ENCODE assay signal across 8 cellular contexts in the genomic region with DNA sequence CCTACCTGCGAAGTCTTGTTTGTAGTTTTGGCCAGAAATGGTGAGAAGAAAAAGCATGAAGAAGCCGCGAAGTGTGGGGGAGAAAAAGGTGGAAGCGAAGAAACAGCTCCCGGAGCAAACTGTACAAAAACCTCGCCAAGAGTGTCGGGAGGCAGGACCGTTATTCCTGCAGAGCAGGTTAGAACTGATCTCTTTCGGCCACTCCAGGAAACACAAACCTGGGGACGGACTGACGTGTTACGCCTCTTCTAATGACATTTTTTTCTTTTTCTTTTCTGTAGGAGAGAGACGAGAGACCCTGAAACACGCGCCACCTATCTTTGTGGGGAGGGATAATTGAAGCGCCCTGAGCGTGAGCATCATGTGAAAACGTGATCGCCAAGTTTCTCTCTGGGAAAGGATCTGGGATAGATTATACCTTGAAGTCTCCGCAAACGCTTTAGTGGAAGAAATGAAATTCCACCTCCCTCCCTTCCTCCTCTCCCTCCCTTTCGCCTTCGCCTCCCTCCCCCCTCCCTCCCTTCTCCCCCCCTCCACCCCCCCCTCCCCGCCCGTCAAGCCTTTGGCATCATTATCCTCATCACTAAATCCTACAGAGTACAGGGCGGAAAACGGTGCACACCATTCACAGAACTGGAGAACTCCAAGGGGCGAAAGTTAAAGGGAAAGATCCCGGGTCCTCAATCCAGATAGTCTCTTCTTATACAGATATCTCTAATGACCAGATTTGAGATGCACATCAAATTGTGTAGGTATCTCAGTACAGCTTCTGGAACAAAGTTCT. TPM values are rescaled to one million over a fixed set of nuclear protein-coding genes. Genes with fewer than 3 reads are reported as not detected.
A peak's percentile ranks its signal among the peaks of the same experiment; 100 is the strongest.
DNase-seq lines count a peak whose midpoint lies in the region; ATAC-seq, FAIRE-seq and TF ChIP-seq lines count a peak whose summit lies in the region.

Gene ZEB2 (minus strand): TSS at position 186 of the 784 bp plus-strand sequence. CDS start 2,769 bp downstream, outside the sequence.

- H2BK15ac ChIP-seq in mesendoderm (replicated peaks; ENCODE audit: low read depth), result peak within 1 kb of the TSS; percentile 80

- H3K9me3 ChIP-seq in HUES6 (ENCODE audit: control insufficient read depth, insufficient read depth, low read depth, low read length) (no peaks in the 10 kb centered on the region), SU-DHL-6 (ENCODE audit: insufficient read depth, low read length) (no peaks in the 10 kb centered on the region), thoracic aorta (no peaks in the 10 kb centered on the region)

- peak within 1 kb of the TSS; percentile 70 for H3K18ac ChIP-seq in mesendoderm (ENCODE audit: low read length)

- H2AK5ac ChIP-seq in mesendoderm (ENCODE audit: low read length), result no peak within 1 kb of the TSS

- peaks cover 30% of the 10 kb centered on the region for H3K4me1 ChIP-seq in HUES6 (ENCODE audit: control insufficient read depth, insufficient read depth, low read length)
- H3K4me1 ChIP-seq in mesendoderm (ENCODE audit: control insufficient read depth, low read depth, low read length), result peaks cover 3% of the 10 kb centered on the region
- peaks cover 10 to 21% of the 10 kb centered on the region in 2 donors for H3K4me1 ChIP-seq in thoracic aorta (ENCODE audit: control insufficient read depth in 1 of 2, low read depth in 2 of 2)

- DNase-seq in D341Med (ENCODE audit: low spot score), result peak; percentile 46
- DNase-seq in mesendoderm, result peak; percentile 83
- no peak for DNase-seq in thoracic aorta (ENCODE audit: low spot score)
- no peak for DNase-seq in stimulated activated CD4-positive, alpha-beta T cell treated with anti-CD3 and anti-CD28 coated beads, Interleukin-2, amount 100 ng/mL, for 24 hours

- peak within 1 kb of the TSS; percentile 61 for H2AFZ ChIP-seq in SU-DHL-6 (ENCODE audit: low read depth, low read length, severe bottlenecking)

- peaks cover 8% of the 10 kb centered on the region; the same call in 1 of the 2 replicates for H3F3A ChIP-seq in SU-DHL-6 (ENCODE audit: insufficient read depth)

- H3K79me1 ChIP-seq in mesendoderm (ENCODE audit: low read length), result no peaks in the 10 kb centered on the region

- H3K56ac ChIP-seq in mesendoderm (ENCODE audit: low read length), result peak within 1 kb of the TSS; percentile 30

- H3K36me3 ChIP-seq in HUES6 (ENCODE audit: control insufficient read depth, insufficient read depth, low read length) (no peaks in the 10 kb centered on the region), SU-DHL-6 (ENCODE audit: low read length) (no peaks in the 10 kb centered on the region), mesendoderm (ENCODE audit: control insufficient read depth, insufficient read depth, low read length) (no peaks in the 10 kb centered on the region), thoracic aorta (no peaks in the 10 kb centered on the region)

- ATAC-seq in thoracic aorta (ENCODE audit: insufficient number of reproducible peaks, low FRiP score, low read depth) (peak; percentile 9), HG03571 (IDR thresholded peaks at IDR 0.05; ENCODE audit: unreplicated experiment) (no peak)

- no CpG with 5 or more reads among the region's 29 CpGs for WGBS in mesendoderm (ENCODE audit: extremely low coverage, insufficient coverage, low lambda C conversion rate)

- peak; percentile 68 for FAIRE-seq in endometrium (lab: Jason Lieb, UNC)

- H2BK5ac ChIP-seq in mesendoderm (ENCODE audit: low read length), result no peak within 1 kb of the TSS

- no peaks in the 10 kb centered on the region for H3K79me2 ChIP-seq in SU-DHL-6 (ENCODE audit: insufficient read depth, low read length)
- H3K79me2 ChIP-seq in mesendoderm (ENCODE audit: control insufficient read depth, insufficient read depth, low read length), result no peaks in the 10 kb centered on the region

- no peak within 1 kb of the TSS for H4K8ac ChIP-seq in mesendoderm (ENCODE audit: low read depth, low read length)

- H4K5ac ChIP-seq in mesendoderm (ENCODE audit: low read length), result no peak within 1 kb of the TSS

- H3K9ac ChIP-seq in HUES6 (ENCODE audit: low read length) (peak within 1 kb of the TSS; percentile 92), SU-DHL-6 (ENCODE audit: low read length) (peak within 1 kb of the TSS; percentile 56), mesendoderm (ENCODE audit: low read length) (peak within 1 kb of the TSS; percentile 47)

- H3K23ac ChIP-seq in mesendoderm (ENCODE audit: low read length), result no peak within 1 kb of the TSS

- no peak within 1 kb of the TSS for H3K4ac ChIP-seq in mesendoderm (ENCODE audit: low read depth, low read length)

- no peaks in the 10 kb centered on the region for H3K9me2 ChIP-seq in SU-DHL-6 (replicated peaks; ENCODE audit: insufficient read depth, low read length)

- peak within 1 kb of the TSS; percentile 87 for H3K4me2 ChIP-seq in SU-DHL-6 (ENCODE audit: low read depth, low read length, poor library complexity, severe bottlenecking)
- peak within 1 kb of the TSS; percentile 52 for H3K4me2 ChIP-seq in mesendoderm (ENCODE audit: low read length)

- H3K27ac ChIP-seq in HUES6 (ENCODE audit: low read depth, low read length), result no peak within 1 kb of the TSS
- H3K27ac ChIP-seq in SU-DHL-6 (ENCODE audit: low read depth, low read length), result no peak within 1 kb of the TSS
- no peak within 1 kb of the TSS for H3K27ac ChIP-seq in mesendoderm (ENCODE audit: low read depth, low read length)
- peak within 1 kb of the TSS; percentile 99 for H3K27ac ChIP-seq in thoracic aorta

- H3K4me3 ChIP-seq in HUES6 (ENCODE audit: low read depth, low read length) (peak within 1 kb of the TSS; percentile 87), SU-DHL-6 (ENCODE audit: insufficient read depth, low read length, poor library complexity, severe bottlenecking) (peak within 1 kb of the TSS; percentile 76), mesendoderm (ENCODE audit: low read length) (peak within 1 kb of the TSS; percentile 0), thoracic aorta (peak within 1 kb of the TSS; percentile 93)

- H2BK120ac ChIP-seq in mesendoderm (ENCODE audit: low read depth, low read length), result peak within 1 kb of the TSS; percentile 23

- peaks cover 75% of the 10 kb centered on the region for H3K27me3 ChIP-seq in HUES6 (ENCODE audit: control insufficient read depth, insufficient read depth, low read length)
- H3K27me3 ChIP-seq in SU-DHL-6 (ENCODE audit: low read length), result no peaks in the 10 kb centered on the region
- peaks cover 16% of the 10 kb centered on the region for H3K27me3 ChIP-seq in mesendoderm (ENCODE audit: insufficient read depth, low read length, poor library complexity)
- no peaks in the 10 kb centered on the region for H3K27me3 ChIP-seq in thoracic aorta (replicated peaks; ENCODE audit: insufficient read depth)

- no peaks in the 10 kb centered on the region for H4K20me1 ChIP-seq in SU-DHL-6 (ENCODE audit: low read depth, low read length)

- TF ChIP-seq CTCF in SU-DHL-6 (IDR thresholded peaks at IDR 0.05; ENCODE audit: insufficient read depth, low read length, poor library complexity, severe bottlenecking), result peak; percentile 61
- TF ChIP-seq CTCF in thoracic aorta (IDR thresholded peaks at IDR 0.05), result peak; percentile 44

RNA-seq across cellular contexts. Expression of gene ZEB2, which starts in this region (rescaled TPM):
- 0.74 TPM for polyA plus RNA-seq in mesendoderm (2013, experiment 1 of 2)
- polyA plus RNA-seq in mesendoderm (2013, experiment 2 of 2), result 0.83 TPM
- 100 to 1,000 TPM; 122 to 190 TPM for total RNA-seq in thoracic aorta

Comparison
In these comparisons a context has a peak if more than half of its experiments do, and no peak if none do; other contexts are left out.
1. DNase-seq: peak in D341Med (single experiment) and mesendoderm (single experiment); none in thoracic aorta (single experiment) and stimulated activated CD4-positive, alpha-beta T cell treated with anti-CD3 and anti-CD28 coated beads, Interleukin-2, amount 100 ng/mL, for 24 hours (0 of 2).
2. H3K27ac ChIP-seq: peak in thoracic aorta (2 of 2); none in HUES6 (single experiment), SU-DHL-6 (single experiment) and mesendoderm (single experiment).
3. H3K4me3 ChIP-seq: peak in every context shown above with its lines; median percentile 93 in thoracic aorta; 87 in HUES6; 76 in SU-DHL-6; 0 in mesendoderm.
4. Peak in every context shown above with its lines, with median percentiles within 50 percentile points of each other: H3K9ac ChIP-seq.